In the genomic region with DNA sequence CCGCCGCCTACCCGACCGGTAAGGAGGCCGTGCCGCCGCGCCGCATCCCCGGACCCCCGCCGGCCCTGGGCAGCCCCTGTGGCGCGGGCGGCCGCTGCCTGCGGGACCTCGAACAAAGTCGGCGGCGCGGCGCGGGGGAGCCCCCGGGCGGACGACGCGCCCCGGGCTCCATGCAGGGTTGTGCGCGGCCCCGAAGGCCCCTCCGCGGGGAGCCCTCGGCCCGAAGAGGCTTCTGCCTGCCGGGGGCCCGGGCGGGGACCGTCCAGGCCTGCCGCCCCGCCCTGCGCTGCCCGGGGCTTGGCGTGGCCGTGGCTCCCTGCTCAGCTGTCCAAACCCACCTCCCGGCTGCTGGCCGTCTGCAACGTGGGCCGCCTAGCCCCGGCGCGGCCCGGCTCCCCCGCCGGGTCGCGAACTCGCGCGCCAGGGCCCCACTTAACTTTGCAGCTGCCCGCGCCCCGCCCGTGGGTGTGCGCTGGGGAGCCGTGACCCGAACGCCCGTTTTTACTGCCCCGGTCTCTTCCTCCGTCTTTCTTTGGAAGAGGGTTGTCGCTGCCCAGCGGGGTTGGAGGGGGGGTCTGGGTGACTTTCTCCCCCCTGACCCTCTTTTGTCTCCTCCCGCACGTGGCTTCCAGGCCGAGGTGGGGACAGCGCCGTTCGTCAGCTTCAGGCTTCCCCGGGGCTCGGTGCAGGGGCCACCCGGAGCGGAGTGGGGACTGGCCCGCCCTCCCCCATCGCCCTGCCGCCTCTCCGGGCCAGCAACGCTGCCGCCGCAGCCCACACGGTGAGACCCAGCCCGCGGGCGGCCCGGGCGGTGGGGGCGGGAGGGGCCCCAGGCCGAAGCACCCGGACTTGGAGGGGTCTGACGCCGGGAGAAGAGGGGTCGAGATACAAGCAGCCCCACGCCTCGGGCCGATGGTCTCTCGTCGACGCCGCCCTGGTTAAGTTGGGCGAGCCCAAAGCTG, we compare ENCODE assay signal across 8 cellular contexts. TPM values are rescaled to one million over a fixed set of nuclear protein-coding genes. Genes with fewer than 3 reads are reported as not detected.
DNase-seq lines count a peak whose midpoint lies in the region; ATAC-seq, FAIRE-seq and TF ChIP-seq lines count a peak whose summit lies in the region.

No MANE protein-coding gene starts in this region.

- RAD21 ChIA-PET in GM12878 (lab: Charles Lee; ENCODE audit: unreplicated experiment) = no interaction called here

- peak overlapping the region; percentile 94 for H3K4me3 ChIP-seq in SK-N-MC
- peak overlapping the region; percentile 88 for H3K4me3 ChIP-seq in GM12878

- POLR2A ChIA-PET in GM12878 (lab: Charles Lee) = no interaction called here

- 1% methylated on average over 93 of the region's 112 CpGs for WGBS in GM12878 (ENCODE audit: insufficient coverage, insufficient replicate concordance, low lambda C conversion rate, missing lambda C conversion rate)

- H3K4me1 ChIP-seq in GM12878 (ENCODE audit: control insufficient read depth, insufficient read depth, low read length) = peaks cover 6% of the 10 kb centered on the region

- SMC1A ChIA-PET in GM12878 (lab: Charles Lee; ENCODE audit: uncharacterized antibody, unreplicated experiment) = interaction anchor here (0.7 to 1.3 kb wide), 2 partner anchors 13 to 106 kb away, joined by 3 read pairs; no protein-coding TSS in a partner anchor

- peak overlapping the region; percentile 95 for H3K4me2 ChIP-seq in GM12878 (ENCODE audit: control insufficient read depth, insufficient read depth)

- intact Hi-C loops in Right ventricle myocardium inferior (cut with DNase I) = loop anchor here (2.0 to 5.0 kb wide), 7 partner anchors 71 to 293 kb away; no protein-coding TSS in a partner anchor
- intact Hi-C loops in cardiac septum (cut with DNase I) = loop anchor here (2.0 to 10.0 kb wide), 6 partner anchors 59 to 293 kb away; no protein-coding TSS in a partner anchor
- intact Hi-C loops in GM12878 (cut with micrococcal nuclease; ENCODE audit: unreplicated experiment) = loop anchor here (2.0 to 10.0 kb wide), 3 partner anchors 49 to 295 kb away; no protein-coding TSS in a partner anchor

- CTCF ChIA-PET in GM12878 (lab: Yijun Ruan, JAX) = interaction anchor here (1.5 kb wide), 1 partner anchor 294 kb away, joined by 9 read pairs; no protein-coding TSS in a partner anchor

- DNase-seq in Right ventricle myocardium inferior (ENCODE audit: missing footprints) (peak; percentile 78), cardiac septum (ENCODE audit: low spot score) (no peak), SK-N-MC (ENCODE audit: low read depth, low spot score) (no peak), GM12878 (ENCODE audit: low read depth, low spot score) (no peak), iPS-NIHi11 (ENCODE audit: low spot score) (peak; percentile 56), midbrain (lab: John Stamatoyannopoulos, UW) (no peak)
- DNase-seq in stimulated activated CD4-positive, alpha-beta T cell treated with anti-CD3 and anti-CD28 coated beads, Interleukin-15, amount 100 ng/mL, for 24 hours = peak; percentile 57

- in situ Hi-C loops in GM12878 (cut with MboI) = no loop called here

- H3K9ac ChIP-seq in SK-N-MC (ENCODE audit: insufficient read length) (peak overlapping the region; percentile 91), GM12878 (ENCODE audit: control insufficient read depth, insufficient read depth, low read length) (peak overlapping the region; percentile 81)

- no peaks in the 10 kb centered on the region for H3K9me3 ChIP-seq in SK-N-MC (ENCODE audit: low read depth, low read length)
- no peaks in the 10 kb centered on the region for H3K9me3 ChIP-seq in GM12878 (replicated peaks; ENCODE audit: control insufficient read depth, insufficient read depth, low read length)

- no peak for TF ChIP-seq CTCF in GM12878 (IDR thresholded peaks at IDR 0.05 in 2 of 3, conservative IDR thresholded peaks at IDR 0.05 in 1 of 3; ENCODE audit: control insufficient read depth in 2 of 3, extremely low read depth in 1 of 3, insufficient read depth in 1 of 3, low read depth in 3 of 3, low read length in 3 of 3)

- H4K20me1 ChIP-seq in GM12878 (ENCODE audit: control insufficient read depth, insufficient read depth) = no peaks in the 10 kb centered on the region

- TF ChIP-seq RAD21 in GM12878 (IDR thresholded peaks at IDR 0.05; ENCODE audit: insufficient read depth, low read depth, low read length) = no peak

- no peak for TF ChIP-seq POLR2A in GM12878 (IDR thresholded peaks at IDR 0.05; ENCODE audit: low read depth, low read length)

- ATAC-seq in Right ventricle myocardium inferior (peak; percentile 40), HG02973 (IDR thresholded peaks at IDR 0.05; ENCODE audit: unreplicated experiment) (peak; percentile 25), GM12878 (peak; percentile 62)

- FAIRE-seq in GM12878 (lab: Jason Lieb, UNC) = no peak

- peaks cover 57% of the 10 kb centered on the region for H3K79me2 ChIP-seq in GM12878 (ENCODE audit: control insufficient read depth, insufficient read depth, low read length)

- no peaks in the 10 kb centered on the region for H3K27me3 ChIP-seq in GM12878 (replicated peaks in 1 of 2; ENCODE audit: control insufficient read depth in 2 of 2, insufficient read depth in 2 of 2, low read length in 1 of 2)

- no TSS peak for BruUV-seq in GM12878 (replicated peaks; lab: Mats Ljungman, UMichigan)

- peak overlapping the region; percentile 66 for H2AFZ ChIP-seq in GM12878 (ENCODE audit: control insufficient read depth, low read depth, low read length)

- TF ChIP-seq EP300 in GM12878 (IDR thresholded peaks at IDR 0.05; ENCODE audit: borderline replicate concordance in 1 of 2, control insufficient read depth in 1 of 2, low read depth in 2 of 2, low read length in 2 of 2) = no peak

- H3K27ac ChIP-seq in SK-N-MC (no peak overlapping the region), GM12878 (ENCODE audit: control insufficient read depth, insufficient read depth) (peak overlapping the region; percentile 70)

- H3K36me3 ChIP-seq in SK-N-MC (ENCODE audit: insufficient read depth, low read length) (peaks cover 13% of the 10 kb centered on the region; the same call in 1 of the 2 replicates), GM12878 (ENCODE audit: control insufficient read depth in 2 of 2, insufficient read depth in 2 of 2, low read length in 1 of 2) (no peaks in the 10 kb centered on the region)

TF ChIP-seq in GM12878, 131 proteins besides CTCF, POLR2A, EP300 and RAD21 (continues in another document):
- TF ChIP-seq BHLHE40 (IDR thresholded peaks at IDR 0.05; ENCODE audit: borderline replicate concordance in 1 of 2, low read depth in 2 of 2, low read length in 1 of 2) = peak in 1 of 2 experiments; percentile 26; a peak in 1 of 4 replicates
- peak; percentile 14; the same call in 1 of the 2 replicates for TF ChIP-seq TAF1 (IDR thresholded peaks at IDR 0.05; ENCODE audit: borderline replicate concordance, low read depth, low read length)
- TF ChIP-seq BACH1 (IDR thresholded peaks at IDR 0.05; ENCODE audit: borderline replicate concordance) = peak; percentile 51; the same call in 1 of the 2 replicates
- TF ChIP-seq NR2F1 (conservative IDR thresholded peaks at IDR 0.05) = peak; percentile 38; the same call in 1 of the 2 replicates
- 0 out of 2 replicates have a peak, but pooled peaks have one; percentile 7 for TF ChIP-seq NKRF (conservative IDR thresholded peaks at IDR 0.05)
- peak; percentile 50 for TF ChIP-seq GATAD2B (conservative IDR thresholded peaks at IDR 0.05; ENCODE audit: low read depth)
- TF ChIP-seq TCF12 (IDR thresholded peaks at IDR 0.05; ENCODE audit: low read depth, low read length) = 0 out of 2 replicates have a peak, but pooled peaks have one; percentile 14
- 0 out of 2 replicates have a peak, but pooled peaks have one; percentile 33 for TF ChIP-seq SMARCA5 (IDR thresholded peaks at IDR 0.05)
- peak; percentile 60 for TF ChIP-seq IKZF1 (conservative IDR thresholded peaks at IDR 0.05)

RNA-seq across cellular contexts. Expression of gene DYRK2, which starts 0.9 kb away (rescaled TPM):
- total RNA-seq in Right ventricle myocardium inferior (51.2 TPM), cardiac septum (56.0 TPM), GM12878 (2014; rRNA removed) (14.3 and 15.2 TPM in 2 replicates), GM12878 (2014; rRNA removed; fragmentation: Illumina TruSeq; extraction: Trizol) (13.9 and 14.3 TPM in 2 replicates), GM12878 (2021) (29.4 and 35.9 TPM in 2 replicates)
- 17.1 and 17.8 TPM in 2 replicates for total RNA-seq in GM12878 (2013; cell fraction: nucleolus; rRNA removed)
- polyA plus RNA-seq in GM12878 (2011; ENCODE audit: low read depth) = 9.2 TPM
- polyA plus RNA-seq in GM12878 (2011; rRNA removed) (8.7 and 10.6 TPM in 2 replicates), GM12878 (2014; fragmentation: Illumina TruSeq; extraction: Trizol) (13.8 and 18.5 TPM in 2 replicates), GM12878 (2014; fragmentation: Nextera tagmentation; extraction: Ambion mirVana) (1 to 10 TPM; 3.1 to 3.2 TPM), GM12878 (2014; rRNA removed) (13.8 and 17.8 TPM in 2 replicates), GM12878 (2016; fragmentation: Nextera tagmentation; extraction: Ambion mirVana) (1 to 10 TPM; 7.9 to 8.9 TPM)
- polyA plus RNA-seq in GM12878 (2011; cell fraction: cytosol; rRNA removed) = 7.0 and 9.1 TPM in 2 replicates
- 7.6 and 8.0 TPM in 2 replicates for polyA plus RNA-seq in GM12878 (2011; cell fraction: nucleus; rRNA removed)
- polyA plus RNA-seq in GM12878 (2012) = 9.8 and 14.0 TPM in 2 replicates
- polyA minus RNA-seq in GM12878 (2011; rRNA and poly(A)+ RNA removed) = 19.7 and 22.7 TPM in 2 replicates
- 7.1 and 11.2 TPM in 2 replicates for polyA minus RNA-seq in GM12878 (2011; cell fraction: cytosol; rRNA and poly(A)+ RNA removed)
- polyA minus RNA-seq in GM12878 (2011; cell fraction: nucleus; rRNA and poly(A)+ RNA removed) = 8.1 and 15.3 TPM in 2 replicates

Comparison
In these comparisons a context has a peak if more than half of its experiments do, and no peak if none do; other contexts are left out.
1. DNase-seq: peak in Right ventricle myocardium inferior (single experiment), iPS-NIHi11 (single experiment) and stimulated activated CD4-positive, alpha-beta T cell treated with anti-CD3 and anti-CD28 coated beads, Interleukin-15, amount 100 ng/mL, for 24 hours (single experiment); none in cardiac septum (single experiment), SK-N-MC (single experiment), GM12878 (single experiment) and midbrain (single experiment).
2. Peak in every context shown above with its lines, with median percentiles within 50 percentile points of each other: ATAC-seq.